16 cellular contexts compared by ENCODE assay signal in the genomic region with DNA sequence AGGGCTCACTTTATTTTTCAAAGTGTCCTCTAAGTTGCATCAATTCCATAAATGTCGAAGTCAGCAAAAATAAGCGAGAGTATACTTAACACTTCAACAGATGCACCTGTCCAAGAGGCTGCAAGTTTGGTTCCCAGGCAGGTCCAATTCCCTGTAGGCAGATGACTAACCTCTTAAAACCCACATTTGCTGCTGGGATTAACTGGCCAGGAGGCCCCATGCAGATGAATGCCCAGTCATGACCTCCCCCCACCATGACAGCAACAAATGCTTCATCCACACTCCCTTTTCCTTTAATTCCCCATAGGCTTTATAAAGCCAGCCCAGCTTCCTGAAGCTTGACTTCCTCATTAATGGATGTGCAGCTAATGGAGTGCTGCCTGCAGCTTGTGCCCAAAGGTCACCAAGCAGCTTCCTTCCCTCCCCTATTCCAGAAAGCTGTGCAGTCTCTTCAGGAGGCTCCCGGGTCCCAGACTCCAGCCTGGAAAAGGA. TPM values are rescaled to one million over a fixed set of nuclear protein-coding genes. Genes with fewer than 3 reads are reported as not detected.
DNase-seq lines count a peak whose midpoint lies in the region; ATAC-seq and TF ChIP-seq lines count a peak whose summit lies in the region.
"Had no signal": no experiment of that assay in that cellular context is flagged by ENCODE, and none has a peak within 500 bp of the region (broad histone marks: within the 10 kb centered on the region; RNA-seq: fewer than 3 reads in every experiment).

No MANE protein-coding gene starts in this region.

- H3K27me3 ChIP-seq in IMR-90 (ENCODE audit: control insufficient read depth, insufficient read depth, low read length): peaks cover 26% of the 10 kb centered on the region
- H3K27me3 ChIP-seq: vagina had no signal

- H2BK120ac ChIP-seq in IMR-90 (ENCODE audit: low read depth, low read length): no peak overlapping the region

- no peak overlapping the region for H3K27ac ChIP-seq in IMR-90 (ENCODE audit: insufficient read depth, low read length)
- H3K27ac ChIP-seq: GM23248, SK-N-MC, vagina had no signal

- no peak overlapping the region for H3K4me2 ChIP-seq in IMR-90 (ENCODE audit: low read depth, low read length)

- no CpG with 5 or more reads among the region's 3 CpGs for WGBS in IMR-90 (ENCODE audit: extremely low coverage in 2 of 2, insufficient read length in 1 of 2), 2 experiments

- no peak for ATAC-seq in IMR-90 (ENCODE audit: low read depth)
- ATAC-seq in left colon: peak; percentile 69
- ATAC-seq in GM18868 (IDR thresholded peaks at IDR 0.05; ENCODE audit: unreplicated experiment): no peak
- ATAC-seq: naive thymus-derived CD4-positive, alpha-beta T cell; stimulated activated effector memory CD8-positive, alpha-beta T cell treated with anti-CD3 and anti-CD28 coated beads, Interleukin-12 subunit alpha, Interleukin-12 subunit beta, amount 100 ng/mL, for 72 hours had no signal

- H2BK5ac ChIP-seq in IMR-90 (ENCODE audit: low read depth, low read length, poor library complexity, severe bottlenecking): no peak overlapping the region

- H4K20me1 ChIP-seq in IMR-90 (ENCODE audit: insufficient read depth, low read length): no peaks in the 10 kb centered on the region

- peaks cover 18% of the 10 kb centered on the region for H3K27me3 Mint-ChIP-seq in activated CD4-positive, alpha-beta memory T cell treated with anti-CD3 and anti-CD28 coated beads for 36 hours

- no peaks in the 10 kb centered on the region for H3K36me3 Mint-ChIP-seq in activated CD4-positive, alpha-beta memory T cell treated with anti-CD3 and anti-CD28 coated beads for 36 hours
- H3K36me3 Mint-ChIP-seq: CD4-positive, alpha-beta memory T cell; naive thymus-derived CD4-positive, alpha-beta T cell; stimulated activated effector memory CD8-positive, alpha-beta T cell treated with anti-CD3 and anti-CD28 coated beads, Interleukin-12 subunit alpha, Interleukin-12 subunit beta, amount 100 ng/mL, for 72 hours had no signal

- TF ChIP-seq RAD21 in IMR-90 (IDR thresholded peaks at IDR 0.05; ENCODE audit: low read length): no peak

- no peak overlapping the region for H3K14ac ChIP-seq in IMR-90 (replicated peaks; ENCODE audit: low read depth, low read length)

- no peak overlapping the region for H4K5ac ChIP-seq in IMR-90 (ENCODE audit: low read depth, low read length)

- H4K91ac ChIP-seq in IMR-90 (ENCODE audit: insufficient read depth, low read depth, low read length): no peak overlapping the region

- H2AFZ ChIP-seq in IMR-90 (replicated peaks; ENCODE audit: low read length, poor library complexity): no peak overlapping the region
- H2AFZ ChIP-seq: GM23248 had no signal

- no peak overlapping the region for H3K18ac ChIP-seq in IMR-90 (ENCODE audit: low read depth, low read length)

- no peak overlapping the region for H2AK5ac ChIP-seq in IMR-90 (ENCODE audit: low read depth, low read length)

- no peaks in the 10 kb centered on the region for H3K9me1 ChIP-seq in IMR-90 (ENCODE audit: insufficient read depth, low read length)

- no peak overlapping the region for H3K23ac ChIP-seq in IMR-90 (ENCODE audit: low read depth, low read length)

- CTCF ChIA-PET in IMR-90 (lab: Yijun Ruan, JAX): no interaction called here
- CTCF ChIA-PET in activated CD4-positive, alpha-beta memory T cell treated with anti-CD3 and anti-CD28 coated beads for 36 hours (lab: Charles Lee): interaction anchor here (1.2 kb wide), 1 partner anchor 81 kb away, joined by 4 read pairs; no protein-coding TSS in a partner anchor

- H2BK15ac ChIP-seq in IMR-90 (ENCODE audit: low read depth, low read length): no peak overlapping the region

- H3K9ac ChIP-seq in IMR-90 (ENCODE audit: low read depth, low read length): no peak overlapping the region
- H3K9ac ChIP-seq: GM23248 had no signal

- H3K4me3 ChIP-seq in IMR-90 (ENCODE audit: insufficient read depth, low read depth, low read length): no peak overlapping the region
- H3K4me3 ChIP-seq in skeletal muscle cell (ENCODE audit: low read depth, low read length): no peak overlapping the region
- H3K4me3 ChIP-seq: GM23248, SK-N-MC, vagina had no signal

- H2AK9ac ChIP-seq in IMR-90 (replicated peaks; ENCODE audit: low read depth, low read length, poor library complexity): no peak overlapping the region

- H3K4ac ChIP-seq in IMR-90 (ENCODE audit: low read depth, low read length): no peak overlapping the region

- intact Hi-C loops in IMR-90 (cut with micrococcal nuclease): no loop called here
- intact Hi-C loops in left colon (cut with DNase I, micrococcal nuclease): no loop called here
- intact Hi-C loops in activated CD4-positive, alpha-beta memory T cell treated with anti-CD3 and anti-CD28 coated beads for 36 hours (cut with micrococcal nuclease): no loop called here

- no TSS peak for BruUV-seq in IMR-90 (replicated peaks; lab: Mats Ljungman, UMichigan)

- H2BK20ac ChIP-seq in IMR-90 (ENCODE audit: low read depth, low read length): no peak overlapping the region

- dilution Hi-C loops in IMR-90 (cut with HindIII; ENCODE audit: low sequenced_read_pairs, unreplicated experiment): no loop called here

- H3K4me1 ChIP-seq in IMR-90 (ENCODE audit: control insufficient read depth, insufficient read depth, low read length): no peaks in the 10 kb centered on the region

- DNase-seq in IMR-90 (no peak), left colon (no peak), skeletal muscle cell (ENCODE audit: low read depth) (peak; percentile 41)
- no peak for DNase-seq in activated CD4-positive, alpha-beta memory T cell treated with anti-CD3 and anti-CD28 coated beads for 36 hours
- DNase-seq in NK-92 treated with Interleukin-12 subunit alpha and Interleukin-12 subunit beta, amount 100 ng/mL, for 24 hours (lab: John Stamatoyannopoulos, UW): no peak
- DNase-seq: activated naive CD4-positive, alpha-beta T cell treated with Interleukin-2 at 50 U/mL for 16 hours; CD4-positive, alpha-beta memory T cell; endodermal cell; GM23248; naive thymus-derived CD4-positive, alpha-beta T cell; stimulated activated CD4-positive, alpha-beta T cell treated with anti-CD3 and anti-CD28 coated beads, Interleukin-4, amount 100 ng/mL, for 4 hours had no signal

- no peaks in the 10 kb centered on the region for H3K9me3 Mint-ChIP-seq in activated CD4-positive, alpha-beta memory T cell treated with anti-CD3 and anti-CD28 coated beads for 36 hours
- H3K9me3 Mint-ChIP-seq: endodermal cell; stimulated activated effector memory CD8-positive, alpha-beta T cell treated with anti-CD3 and anti-CD28 coated beads, Interleukin-12 subunit alpha, Interleukin-12 subunit beta, amount 100 ng/mL, for 72 hours had no signal

- H3K4me1 Mint-ChIP-seq in activated CD4-positive, alpha-beta memory T cell treated with anti-CD3 and anti-CD28 coated beads for 36 hours (ENCODE audit: low read depth): no peaks in the 10 kb centered on the region
- H3K4me1 Mint-ChIP-seq: CD4-positive, alpha-beta memory T cell; stimulated activated effector memory CD8-positive, alpha-beta T cell treated with anti-CD3 and anti-CD28 coated beads, Interleukin-12 subunit alpha, Interleukin-12 subunit beta, amount 100 ng/mL, for 72 hours had no signal

- H3K56ac ChIP-seq in IMR-90 (ENCODE audit: extremely low read depth, insufficient read depth, low read length): no peak overlapping the region

- H3K79me1 ChIP-seq in IMR-90 (ENCODE audit: low read depth in 1 of 2, low read length in 2 of 2): no peaks in the 10 kb centered on the region

- H3K9me3 ChIP-seq in IMR-90 (ENCODE audit: control insufficient read depth, insufficient read depth, low read length): no peaks in the 10 kb centered on the region
- H3K9me3 ChIP-seq: vagina had no signal

- H3K36me3 ChIP-seq in IMR-90 (ENCODE audit: control insufficient read depth, insufficient read depth, low read length): no peaks in the 10 kb centered on the region
- H3K36me3 ChIP-seq: vagina had no signal

- in situ Hi-C loops in IMR-90 (cut with MboI; ENCODE audit: low sequenced_read_pairs): no loop called here

- H3K27ac Mint-ChIP-seq in activated CD4-positive, alpha-beta memory T cell treated with anti-CD3 and anti-CD28 coated beads for 36 hours: no peak overlapping the region
- H3K27ac Mint-ChIP-seq: CD4-positive, alpha-beta memory T cell; endodermal cell; stimulated activated effector memory CD8-positive, alpha-beta T cell treated with anti-CD3 and anti-CD28 coated beads, Interleukin-12 subunit alpha, Interleukin-12 subunit beta, amount 100 ng/mL, for 72 hours had no signal

- H4K8ac ChIP-seq in IMR-90 (ENCODE audit: low read depth in 2 of 2, low read length in 2 of 2): no peak overlapping the region

- no peak for TF ChIP-seq POLR2A in IMR-90 (IDR thresholded peaks at IDR 0.05; ENCODE audit: low read depth, low read length)

- POLR2A ChIA-PET in IMR-90 (lab: Charles Lee; ENCODE audit: unreplicated experiment): no interaction called here
- POLR2A ChIA-PET in activated CD4-positive, alpha-beta memory T cell treated with anti-CD3 and anti-CD28 coated beads for 36 hours (lab: Charles Lee): no interaction called here

- no peak overlapping the region for H3K4me3 Mint-ChIP-seq in activated CD4-positive, alpha-beta memory T cell treated with anti-CD3 and anti-CD28 coated beads for 36 hours
- H3K4me3 Mint-ChIP-seq: CD4-positive, alpha-beta memory T cell; endodermal cell; naive thymus-derived CD4-positive, alpha-beta T cell; stimulated activated effector memory CD8-positive, alpha-beta T cell treated with anti-CD3 and anti-CD28 coated beads, Interleukin-12 subunit alpha, Interleukin-12 subunit beta, amount 100 ng/mL, for 72 hours had no signal

- no peak for TF ChIP-seq CTCF in IMR-90 (conservative IDR thresholded peaks at IDR 0.05; ENCODE audit: low read depth, low read length)

TF ChIP-seq in PFSK-1, 5 proteins besides CTCF, POLR2A, EP300 and RAD21 (continues in another document):
- no peak for TF ChIP-seq FOXP2 (optimal IDR thresholded peaks at IDR 0.05; ENCODE audit: borderline replicate concordance, extremely low read depth, extremely low read length, insufficient read depth)

RNA-seq across cellular contexts. Expression of a gene that starts 35.7 kb away (rescaled TPM):
- total RNA-seq in IMR-90 (2012; rRNA removed) (under 0.01 TPM in 2 replicates), left colon (1 to 10 TPM; 4.2 to 7.1 TPM)
- 0.03 TPM in 1 of 2 replicates, not detected in the other for polyA plus RNA-seq in IMR-90 (2012; rRNA removed)
- 0.03 and 0.13 TPM in 2 replicates for polyA plus RNA-seq in IMR-90 (2012; cell fraction: cytosol; rRNA removed)
- 0.06 TPM in 1 of 2 replicates, not detected in the other for polyA plus RNA-seq in IMR-90 (2012; cell fraction: nucleus; rRNA removed; ENCODE audit: low replicate concordance)
- polyA plus RNA-seq in PFSK-1 (2012; ENCODE audit: insufficient read length, low read depth): not detected
- under 1 TPM; 0.07 to 0.15 TPM for total RNA-seq in activated CD4-positive, alpha-beta memory T cell treated with anti-CD3 and anti-CD28 coated beads for 36 hours
- total RNA-seq: GM23248 had no signal
- polyA plus RNA-seq: CD4-positive, alpha-beta memory T cell; GM23248 had no signal
